ENCODE assay signal across 27 cellular contexts in the genomic region with DNA sequence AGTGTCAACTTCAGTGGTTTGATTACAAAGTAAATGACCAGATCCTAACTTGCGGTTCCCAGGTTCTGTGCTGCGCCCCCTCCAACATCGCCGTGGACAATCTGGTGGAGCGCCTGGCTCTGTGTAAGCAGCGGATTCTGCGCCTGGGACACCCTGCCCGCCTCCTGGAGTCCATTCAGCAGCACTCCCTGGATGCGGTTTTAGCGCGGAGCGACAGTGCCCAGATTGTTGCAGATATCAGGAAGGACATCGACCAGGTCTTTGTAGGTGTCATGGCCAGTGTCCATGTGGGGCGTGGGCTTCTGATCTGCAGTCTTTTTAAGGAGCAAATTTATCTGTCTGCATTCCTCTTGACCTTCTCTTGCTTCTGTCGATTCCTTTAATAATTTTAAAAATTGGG.
"Had no signal": no experiment of that assay in that cellular context is flagged by ENCODE, and none has a peak within 500 bp of the region (broad histone marks: within the 10 kb centered on the region; RNA-seq: fewer than 3 reads in every experiment).

No MANE protein-coding gene starts in this region.

- H3K9me3 ChIP-seq: heart left ventricle, neutrophil, ovary, stomach, testis, thyroid gland, transverse colon, upper lobe of right lung had no signal

- H3K9ac ChIP-seq: neural progenitor cell had no signal

- FAIRE-seq: small intestine, urothelium cell line had no signal

- H3K4me1 ChIP-seq: heart left ventricle, neural progenitor cell, stomach, testis, thyroid gland, transverse colon, upper lobe of right lung had no signal

- H3K27me3 ChIP-seq: heart left ventricle, hepatocyte, neural progenitor cell, neutrophil, ovary, stomach, testis, thyroid gland, transverse colon, upper lobe of right lung had no signal

- H3K27ac ChIP-seq: heart left ventricle, hepatocyte, neural progenitor cell, neutrophil, ovary, stomach, testis, thyroid gland, transverse colon, upper lobe of right lung had no signal

- H3K79me2 ChIP-seq: hepatocyte had no signal

- H3K4me3 ChIP-seq: heart left ventricle, hepatocyte, lung, neural progenitor cell, ovary, stomach, testis, thyroid gland, transverse colon, upper lobe of right lung had no signal

- H3K36me3 ChIP-seq: neural progenitor cell, ovary had no signal

- H2AFZ ChIP-seq: hepatocyte, neural progenitor cell had no signal

- H3K4me2 ChIP-seq: hepatocyte, neural progenitor cell had no signal

- DNase-seq: glutamatergic neuron; islet precursor cell; kidney glomerular epithelial cell; left cardiac atrium; left ventricle myocardium superior; mesendoderm; naive B cell; natural killer cell; nephron progenitor cell; occipital lobe; ovary; small intestine; stimulated activated CD4-positive, alpha-beta T cell treated with anti-CD3 and anti-CD28 coated beads, Interleukin-1b, Interleukin-23, amount 100 ng/mL, for 48 hours; stimulated activated CD4-positive, alpha-beta T cell treated with anti-CD3 and anti-CD28 coated beads, Interleukin-4, amount 100 ng/mL, for 1 hour; stimulated activated naive B cell treated with anti-CD40 and anti-IgM and Interleukin-4, amounts not matched to agents 10 μg/mL and 1 μg/mL and 100 μg/mL, for 72 hours; stimulated activated naive CD8-positive, alpha-beta T cell treated with anti-CD3 and anti-CD28 coated beads, Interleukin-15, Interleukin-2, amounts not matched to agents 100 U/mL and 50 U/mL, for 24 hours; stomach; testis; thyroid gland; transverse colon; upper lobe of right lung had no signal
